ENCODE assay signal across 15 cellular contexts in the genomic region with DNA sequence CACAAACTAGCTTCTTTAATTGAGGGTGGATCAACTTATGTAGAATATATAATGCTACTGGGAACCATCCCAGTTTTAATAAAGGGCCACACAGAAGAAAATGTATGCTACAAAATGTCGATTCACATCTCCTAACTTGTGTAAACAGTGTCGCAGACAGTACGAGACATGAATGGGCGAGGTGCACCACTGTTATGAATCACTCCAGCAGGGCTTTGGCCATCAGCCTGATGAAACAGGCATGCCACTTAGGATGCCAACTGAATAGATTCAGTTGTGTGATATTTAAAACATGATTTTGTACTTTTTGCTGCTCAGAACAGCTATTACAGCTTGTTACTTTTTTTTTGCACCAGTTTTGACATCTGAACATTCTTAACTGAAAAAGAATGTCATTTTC.
DNase-seq lines count a peak whose midpoint lies in the region; ATAC-seq and TF ChIP-seq lines count a peak whose summit lies in the region.
"Had no signal": no experiment of that assay in that cellular context is flagged by ENCODE, and none has a peak within 500 bp of the region (broad histone marks: within the 10 kb centered on the region; RNA-seq: fewer than 3 reads in every experiment).

No MANE protein-coding gene starts in this region.

- peak overlapping the region in 1 of 2 donors; percentile 14 for H3K27ac ChIP-seq in coronary artery
- H3K27ac ChIP-seq: cardiac muscle cell, neural progenitor cell had no signal

- DNase-seq in COLO829 (ENCODE audit: low spot score) (peak; percentile 35), M059J (ENCODE audit: low read depth) (peak; percentile 65), coronary artery (ENCODE audit: low spot score) (no peak), myocyte (ENCODE audit: low read depth) (peak; percentile 59), 8988T (no peak)
- DNase-seq: activated B cell treated with CpG ODN at 0.5 μM for 24 hours; activated T-cell treated with anti-CD3 and anti-CD28 coated beads, Interleukin-2, amount 50 U/mL, for 4 hours; GOT3; NCI-H2107 had no signal

- TF ChIP-seq CTCF in coronary artery (IDR thresholded peaks at IDR 0.05): no peak

- peak overlapping the region; percentile 3 for H3K4me3 ChIP-seq in coronary artery
- H3K4me3 ChIP-seq: cardiac muscle cell, K562, neural progenitor cell had no signal

- ATAC-seq in GM21447 (IDR thresholded peaks at IDR 0.05; ENCODE audit: unreplicated experiment) (no peak), HG02588 (IDR thresholded peaks at IDR 0.05; ENCODE audit: unreplicated experiment) (no peak), GM18909 (IDR thresholded peaks at IDR 0.05; ENCODE audit: poor library complexity, unreplicated experiment) (no peak)
- ATAC-seq: activated T-cell treated with anti-CD3 and anti-CD28 coated beads, Interleukin-2, amount 50 U/mL, for 4 hours; K562 had no signal

Comparison
In these comparisons a context has a peak if more than half of its experiments do, and no peak if none do; other contexts are left out.
1. DNase-seq: peak in COLO829 (single experiment), M059J (single experiment) and myocyte (single experiment); none in coronary artery (single experiment) and 8988T (single experiment).